8 cellular contexts compared by ENCODE assay signal in genomic region chr15:72116680-72117447, GRCh38. TPM values are rescaled to one million over a fixed set of nuclear protein-coding genes. Genes with fewer than 3 reads are reported as not detected.
DNase-seq lines count a peak whose midpoint lies in the region; ATAC-seq and TF ChIP-seq lines count a peak whose summit lies in the region.

No MANE protein-coding gene starts in this region.

- no peak for TF ChIP-seq CTCF in HFFc6 (IDR thresholded peaks at IDR 0.05)
- TF ChIP-seq CTCF in lower lobe of right lung (IDR thresholded peaks at IDR 0.05), result no peak
- TF ChIP-seq CTCF in stomach (IDR thresholded peaks at IDR 0.05), result no peak

- peaks cover 4% of the 10 kb centered on the region; the same call in 1 of the 2 replicates for H3K36me3 Mint-ChIP-seq in HFFc6 (ENCODE audit: low read depth)

- TF ChIP-seq POLR2A in stomach (IDR thresholded peaks at IDR 0.05), result no peak

- DNase-seq in HFFc6 (no peak), SK-N-MC (ENCODE audit: low read depth, low spot score) (no peak), dermis microvascular lymphatic vessel endothelial cell (ENCODE audit: low read depth in 2 of 2) (peak; percentile 6 to 50), lower lobe of right lung (no peak), stomach (no peak), kidney glomerular epithelial cell (lab: John Stamatoyannopoulos, UW) (no peak), activated gamma-delta T cell treated with Interleukin-2 at 50 U/mL for 16 hours (no peak)

- H3K4me3 ChIP-seq in GM08714 (ENCODE audit: low read length) (peak overlapping the region; percentile 78), SK-N-MC (peak overlapping the region; percentile 84), lower lobe of right lung (peak overlapping the region; percentile 81), stomach (peak overlapping the region; percentile 84 to 93 (median 90))

- peaks cover 3% of the 10 kb centered on the region; the same call in 1 of the 2 replicates for H3K27me3 Mint-ChIP-seq in HFFc6 (ENCODE audit: insufficient read depth)

- peaks cover 41% of the 10 kb centered on the region for H3K4me1 ChIP-seq in lower lobe of right lung
- H3K4me1 ChIP-seq in stomach, result peaks cover 17 to 69% (median 42%) of the 10 kb centered on the region in 4 donors

- H3K9me3 ChIP-seq in SK-N-MC (ENCODE audit: low read depth, low read length) (no peaks in the 10 kb centered on the region), lower lobe of right lung (no peaks in the 10 kb centered on the region), stomach (no peaks in the 10 kb centered on the region)

- peak overlapping the region; percentile 94 for H3K4me3 Mint-ChIP-seq in HFFc6

- H3K9me3 Mint-ChIP-seq in HFFc6, result no peaks in the 10 kb centered on the region

- peak overlapping the region; percentile 89 for H3K27ac Mint-ChIP-seq in HFFc6

- H3K27ac ChIP-seq in SK-N-MC, result no peak overlapping the region
- peak overlapping the region; percentile 93 for H3K27ac ChIP-seq in lower lobe of right lung
- H3K27ac ChIP-seq in stomach, result peak overlapping the region; percentile 86 to 97 (median 94)

- H3K27me3 ChIP-seq in lower lobe of right lung (ENCODE audit: low read depth) (no peaks in the 10 kb centered on the region), stomach (no peaks in the 10 kb centered on the region)

- intact Hi-C loops in lower lobe of right lung (cut with DNase I) (no loop called here), stomach (cut with DNase I; ENCODE audit: low total_unique reads) (no loop called here)

- peak overlapping the region; percentile 70 for H3K9ac ChIP-seq in SK-N-MC (ENCODE audit: insufficient read length)

- peaks cover 57% of the 10 kb centered on the region for H3K4me1 Mint-ChIP-seq in HFFc6 (ENCODE audit: low read depth)

- no peak for TF ChIP-seq EP300 in stomach (IDR thresholded peaks at IDR 0.05)

- WGBS in stomach, 5 donors, result 2 to 3% (median 2%) methylated on average over 23 of the region's 23 CpGs

- peak in 1 of 2 donors; percentile 15 for ATAC-seq in lower lobe of right lung

- H3K36me3 ChIP-seq in SK-N-MC (ENCODE audit: insufficient read depth, low read length) (no peaks in the 10 kb centered on the region), lower lobe of right lung (no peaks in the 10 kb centered on the region), stomach (no peaks in the 10 kb centered on the region)

RNA-seq across cellular contexts. Expression of gene MYO9A, which starts 1.1 kb away (rescaled TPM):
- total RNA-seq in HFFc6 (2021; fragmentation: NEBNext Ultra II Directional; extraction: Animal tissue kit (Norgen Biotek cat#: 25700)), result 10 to 100 TPM; 25.3 to 29.1 (median 27.3) TPM
- total RNA-seq in dermis microvascular lymphatic vessel endothelial cell (19.9 and 24.3 TPM in 2 replicates), lower lobe of right lung (73.8 TPM), stomach (100 to 1,000 TPM in 1 of 5 donors, 10 to 100 TPM in 4; 38.5 to 120 (median 69.2) TPM)
- 1 to 10 TPM; 2.2 to 3.7 (median 3.2) TPM for polyA plus RNA-seq in stomach

RNA-seq across cellular contexts. Expression of gene SENP8, which starts 1.3 kb away (rescaled TPM):
- 1 to 10 TPM; 3.4 to 4.8 (median 3.8) TPM for total RNA-seq in HFFc6 (2021; fragmentation: NEBNext Ultra II Directional; extraction: Animal tissue kit (Norgen Biotek cat#: 25700))
- total RNA-seq in dermis microvascular lymphatic vessel endothelial cell (1.0 and 1.4 TPM in 2 replicates), lower lobe of right lung (3.6 TPM), stomach (1 to 10 TPM in 3 of 5 donors, under 1 TPM in 1, not detected in 1; 0.45 to 3.1 (median 2.1) TPM)
- 1 to 10 TPM; 1.7 to 3.8 (median 2.2) TPM for polyA plus RNA-seq in stomach

Comparison
In these comparisons a context has a peak if more than half of its experiments do, and no peak if none do; other contexts are left out.
1. DNase-seq: peak in dermis microvascular lymphatic vessel endothelial cell (2 of 2); none in HFFc6 (single experiment), SK-N-MC (single experiment), lower lobe of right lung (single experiment), stomach (single experiment), kidney glomerular epithelial cell (single experiment) and activated gamma-delta T cell treated with Interleukin-2 at 50 U/mL for 16 hours (single experiment).
2. Peak in every context shown above with its lines, with median percentiles within 50 percentile points of each other: H3K4me3 ChIP-seq.